Comparison of ENCODE assay signal across 13 cellular contexts in the genomic region with DNA sequence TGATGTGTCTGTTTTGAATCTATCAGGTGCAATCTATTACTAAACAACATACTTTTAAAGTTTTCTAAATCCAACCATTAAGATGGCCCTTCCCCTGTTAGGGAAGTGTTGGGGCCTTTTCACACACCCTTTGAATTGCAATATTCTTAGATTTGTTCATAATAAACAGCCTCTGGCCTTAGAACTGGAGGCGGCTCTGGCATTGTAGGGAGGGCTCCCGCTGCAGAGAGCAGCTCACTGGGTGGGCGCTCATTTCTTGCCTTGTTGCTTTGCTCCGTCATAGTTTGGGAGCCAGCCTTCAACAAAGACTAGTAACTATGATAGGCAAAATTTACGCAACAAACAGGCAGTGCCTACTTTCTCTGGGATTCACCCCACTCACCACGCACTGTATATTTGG. TPM values are rescaled to one million over a fixed set of nuclear protein-coding genes. Genes with fewer than 3 reads are reported as not detected.
DNase-seq lines count a peak whose midpoint lies in the region; ATAC-seq and TF ChIP-seq lines count a peak whose summit lies in the region.
"Had no signal": no experiment of that assay in that cellular context is flagged by ENCODE, and none has a peak within 500 bp of the region (broad histone marks: within the 10 kb centered on the region; RNA-seq: fewer than 3 reads in every experiment).

No MANE protein-coding gene starts in this region.

- H3K9me3 ChIP-seq in RWPE2 (ENCODE audit: severe bottlenecking) (no peaks in the 10 kb centered on the region), mesenchymal stem cell (ENCODE audit: control insufficient read depth, low read length) (no peaks in the 10 kb centered on the region)
- H3K9me3 ChIP-seq: esophagus muscularis mucosa had no signal

- no peak overlapping the region for H2BK120ac ChIP-seq in mesenchymal stem cell (ENCODE audit: low read depth, low read length)

- no peak overlapping the region for H2BK5ac ChIP-seq in mesenchymal stem cell (ENCODE audit: low read depth, low read length, poor library complexity, severe bottlenecking)

- peaks cover 39% of the 10 kb centered on the region for H3F3A ChIP-seq in GM23338 (replicated peaks; ENCODE audit: low read depth)

- H2BK12ac ChIP-seq in mesenchymal stem cell (ENCODE audit: low read length in 2 of 2), result no peak overlapping the region

- DNase-seq in GM23338 (ENCODE audit: low spot score) (no peak), RWPE2 (ENCODE audit: low spot score) (peak; percentile 55), mesenchymal stem cell (no peak), omental fat pad (ENCODE audit: low spot score) (no peak), Kasumi-1 (lab: John Stamatoyannopoulos, UW) (no peak)
- peak; percentile 0 for DNase-seq in stimulated activated naive CD8-positive, alpha-beta T cell treated with anti-CD3 and anti-CD28 coated beads, Interleukin-15, Interleukin-2, amounts not matched to agents 100 U/mL and 50 U/mL, for 24 hours
- DNase-seq in activated T-helper 2 cell treated with anti-CD3 and anti-CD28 coated beads, Interferon-gamma antibody, Interleukin-2, Interleukin-4, amounts not matched to agents 10 μg/mL and 5 μg/mL and 100 μg/mL, durations not matched to agents 14 hours and 24 hours and 36 hours (ENCODE audit: low spot score), result no peak
- DNase-seq: trophoblast cell had no signal

- H3K9me3 Mint-ChIP-seq in GM23338, result peaks cover 7% of the 10 kb centered on the region; the same call in 1 of the 3 replicates
- H3K9me3 Mint-ChIP-seq in activated T-helper 2 cell treated with anti-CD3 and anti-CD28 coated beads, Interferon-gamma antibody, Interleukin-2, Interleukin-4, amounts not matched to agents 10 μg/mL and 5 μg/mL and 100 μg/mL, durations not matched to agents 14 hours and 24 hours and 36 hours, result no peaks in the 10 kb centered on the region
- H3K9me3 Mint-ChIP-seq: CD8-positive, alpha-beta T cell had no signal

- intact Hi-C loops in activated T-helper 2 cell treated with anti-CD3 and anti-CD28 coated beads, Interferon-gamma antibody, Interleukin-2, Interleukin-4, amounts not matched to agents 10 μg/mL and 5 μg/mL and 100 μg/mL, durations not matched to agents 14 hours and 24 hours and 36 hours (cut with micrococcal nuclease), result no loop called here

- H3K27ac ChIP-seq in GM23338 (ENCODE audit: low read depth) (no peak overlapping the region), RWPE2 (ENCODE audit: poor library complexity, severe bottlenecking) (peak overlapping the region; percentile 93), mesenchymal stem cell (ENCODE audit: low read length, poor library complexity, severe bottlenecking) (peak overlapping the region; percentile 98)
- H3K27ac ChIP-seq: esophagus muscularis mucosa had no signal

- H3K4me1 Mint-ChIP-seq in GM23338, result peaks cover 22% of the 10 kb centered on the region
- H3K4me1 Mint-ChIP-seq in activated T-helper 2 cell treated with anti-CD3 and anti-CD28 coated beads, Interferon-gamma antibody, Interleukin-2, Interleukin-4, amounts not matched to agents 10 μg/mL and 5 μg/mL and 100 μg/mL, durations not matched to agents 14 hours and 24 hours and 36 hours (ENCODE audit: low read depth), result no peaks in the 10 kb centered on the region

- TF ChIP-seq CTCF in GM23338 (conservative IDR thresholded peaks at IDR 0.05; ENCODE audit: low read depth in 2 of 2) (no peak), RWPE2 (IDR thresholded peaks at IDR 0.05; ENCODE audit: poor library complexity, severe bottlenecking) (no peak), omental fat pad (IDR thresholded peaks at IDR 0.05) (no peak)

- H3K18ac ChIP-seq in mesenchymal stem cell (ENCODE audit: low read depth in 1 of 2, low read length in 2 of 2), result no peak overlapping the region

- no peak overlapping the region for H2AK5ac ChIP-seq in mesenchymal stem cell (ENCODE audit: low read length, severe bottlenecking)

- H3K4ac ChIP-seq in mesenchymal stem cell (ENCODE audit: low read depth in 1 of 2, low read length in 2 of 2), result no peak overlapping the region

- no peak overlapping the region for H4K8ac ChIP-seq in mesenchymal stem cell (ENCODE audit: low read length)

- no peaks in the 10 kb centered on the region for H3K79me1 ChIP-seq in mesenchymal stem cell (replicated peaks; ENCODE audit: low read length, poor library complexity, severe bottlenecking)

- H2BK15ac ChIP-seq in mesenchymal stem cell (ENCODE audit: low read depth, poor library complexity, severe bottlenecking), result no peak overlapping the region

- no peak overlapping the region for H3K27ac Mint-ChIP-seq in GM23338
- H3K27ac Mint-ChIP-seq in activated T-helper 2 cell treated with anti-CD3 and anti-CD28 coated beads, Interferon-gamma antibody, Interleukin-2, Interleukin-4, amounts not matched to agents 10 μg/mL and 5 μg/mL and 100 μg/mL, durations not matched to agents 14 hours and 24 hours and 36 hours, result no peak overlapping the region
- H3K27ac Mint-ChIP-seq: CD8-positive, alpha-beta T cell had no signal

- peaks cover 96% of the 10 kb centered on the region for H3K27me3 Mint-ChIP-seq in GM23338 (ENCODE audit: insufficient read depth, low read depth, poor library complexity)
- peaks cover 61% of the 10 kb centered on the region for H3K27me3 Mint-ChIP-seq in activated T-helper 2 cell treated with anti-CD3 and anti-CD28 coated beads, Interferon-gamma antibody, Interleukin-2, Interleukin-4, amounts not matched to agents 10 μg/mL and 5 μg/mL and 100 μg/mL, durations not matched to agents 14 hours and 24 hours and 36 hours (ENCODE audit: low read depth)

- H3K4me1 ChIP-seq in GM23338 (ENCODE audit: insufficient read depth) (peaks cover 36% of the 10 kb centered on the region), RWPE2 (ENCODE audit: insufficient read depth, poor library complexity, severe bottlenecking) (peaks cover 26% of the 10 kb centered on the region), mesenchymal stem cell (ENCODE audit: control insufficient read depth, insufficient read depth, low read depth, low read length) (peaks cover 18% of the 10 kb centered on the region)

- H3K36me3 Mint-ChIP-seq in GM23338 (ENCODE audit: low read depth), result no peaks in the 10 kb centered on the region
- H3K36me3 Mint-ChIP-seq in activated T-helper 2 cell treated with anti-CD3 and anti-CD28 coated beads, Interferon-gamma antibody, Interleukin-2, Interleukin-4, amounts not matched to agents 10 μg/mL and 5 μg/mL and 100 μg/mL, durations not matched to agents 14 hours and 24 hours and 36 hours (ENCODE audit: low read depth), result no peaks in the 10 kb centered on the region
- H3K36me3 Mint-ChIP-seq: CD8-positive, alpha-beta T cell had no signal

- no peaks in the 10 kb centered on the region for H3K9me2 ChIP-seq in GM23338 (ENCODE audit: insufficient read depth)

- no peak overlapping the region for H3K4me2 ChIP-seq in GM23338
- peak overlapping the region; percentile 27 for H3K4me2 ChIP-seq in mesenchymal stem cell (ENCODE audit: low read length, poor library complexity, severe bottlenecking)

- H3K27me3 ChIP-seq in GM23338 (ENCODE audit: insufficient read depth) (peaks cover 100% of the 10 kb centered on the region), RWPE2 (ENCODE audit: insufficient read depth, poor library complexity, severe bottlenecking) (no peaks in the 10 kb centered on the region), mesenchymal stem cell (ENCODE audit: control insufficient read depth in 1 of 2, insufficient read depth in 1 of 2, low read length in 2 of 2) (no peaks in the 10 kb centered on the region)

- H2AFZ ChIP-seq in GM23338 (no peak overlapping the region), mesenchymal stem cell (ENCODE audit: low read depth, low read length) (no peak overlapping the region)

- H3K4me3 ChIP-seq in GM23338 (no peak overlapping the region), RWPE2 (ENCODE audit: severe bottlenecking) (peak overlapping the region; percentile 33), mesenchymal stem cell (ENCODE audit: insufficient read depth in 1 of 2, low read depth in 1 of 2, low read length in 2 of 2) (peak overlapping the region; percentile 64 to 92)
- H3K4me3 ChIP-seq: esophagus muscularis mucosa, lung had no signal

- peak overlapping the region; percentile 90 for H3K9ac ChIP-seq in mesenchymal stem cell (ENCODE audit: low read length)

- WGBS in mesenchymal stem cell, result 83% methylated on average over 6 of the region's 6 CpGs

- no peak overlapping the region for H4K91ac ChIP-seq in mesenchymal stem cell (ENCODE audit: low read length)

- ATAC-seq in GM23338, result no peak
- peak; percentile 25 for ATAC-seq in RWPE2 (ENCODE audit: low read depth)
- no peak for ATAC-seq in stimulated activated naive CD8-positive, alpha-beta T cell treated with anti-CD3 and anti-CD28 coated beads, Interleukin-15, Interleukin-2, amounts not matched to agents 100 U/mL and 50 U/mL, for 24 hours
- no peak for ATAC-seq in HG03378 (IDR thresholded peaks at IDR 0.05; ENCODE audit: unreplicated experiment)
- no peak for ATAC-seq in omental fat pad (ENCODE audit: low FRiP score)
- ATAC-seq: CD8-positive, alpha-beta T cell had no signal

- no peak overlapping the region for H3K14ac ChIP-seq in mesenchymal stem cell (ENCODE audit: low read length in 2 of 2)

- H3K79me2 ChIP-seq in GM23338 (replicated peaks; ENCODE audit: insufficient read depth), result no peaks in the 10 kb centered on the region

- H3K23ac ChIP-seq in mesenchymal stem cell (ENCODE audit: low read length in 2 of 2), result no peak overlapping the region

- peaks cover 63% of the 10 kb centered on the region for H4K20me1 ChIP-seq in GM23338 (replicated peaks; ENCODE audit: insufficient read depth)

- no peak overlapping the region for H3K4me3 Mint-ChIP-seq in GM23338
- no peak overlapping the region for H3K4me3 Mint-ChIP-seq in activated T-helper 2 cell treated with anti-CD3 and anti-CD28 coated beads, Interferon-gamma antibody, Interleukin-2, Interleukin-4, amounts not matched to agents 10 μg/mL and 5 μg/mL and 100 μg/mL, durations not matched to agents 14 hours and 24 hours and 36 hours (ENCODE audit: low read depth)
- H3K4me3 Mint-ChIP-seq: CD8-positive, alpha-beta T cell had no signal

- H3K36me3 ChIP-seq in GM23338 (ENCODE audit: insufficient read depth) (no peaks in the 10 kb centered on the region), RWPE2 (ENCODE audit: low read depth) (no peaks in the 10 kb centered on the region), mesenchymal stem cell (ENCODE audit: control insufficient read depth in 1 of 2, insufficient read depth in 2 of 2, low read depth in 1 of 2, low read length in 2 of 2) (peaks cover 6 to 47% of the 10 kb centered on the region in 2 experiments)
- H3K36me3 ChIP-seq: esophagus muscularis mucosa had no signal

RNA-seq across cellular contexts. Expression of a gene that starts 4.2 kb away (rescaled TPM):
- total RNA-seq in GM23338 (2014; rRNA removed; shearing (Covaris generic)), result not detected in 2 replicates
- polyA plus RNA-seq in GM23338 (2016; fragmentation: Nextera tagmentation; extraction: Ambion mirVana), result not detected in 2 replicates
- polyA plus RNA-seq in mesenchymal stem cell (2013, experiment 1 of 2), result 6.9 TPM
- polyA plus RNA-seq in mesenchymal stem cell (2013, experiment 2 of 2), result 7.1 TPM
- 1 to 10 TPM in 2 of 4 donors, under 1 TPM in 2; 0.56 to 1.9 (median 1.2) TPM for total RNA-seq in omental fat pad
- total RNA-seq in activated T-helper 2 cell treated with anti-CD3 and anti-CD28 coated beads, Interferon-gamma antibody, Interleukin-2, Interleukin-4, amounts not matched to agents 10 μg/mL and 5 μg/mL and 100 μg/mL, durations not matched to agents 14 hours and 24 hours and 36 hours, result not detected in 2 replicates
- total RNA-seq: CD8-positive, alpha-beta T cell; esophagus muscularis mucosa had no signal

RNA-seq across cellular contexts. Expression of a gene that starts 6.7 kb away (rescaled TPM):
- not detected in 2 replicates for total RNA-seq in GM23338 (2014; rRNA removed; shearing (Covaris generic))
- not detected in 2 replicates for polyA plus RNA-seq in GM23338 (2016; fragmentation: Nextera tagmentation; extraction: Ambion mirVana)
- polyA plus RNA-seq in mesenchymal stem cell (2013, experiment 1 of 2), result 1.4 TPM
- 1.3 TPM for polyA plus RNA-seq in mesenchymal stem cell (2013, experiment 2 of 2)
- total RNA-seq in omental fat pad, result not detected
- not detected in 2 replicates for total RNA-seq in activated T-helper 2 cell treated with anti-CD3 and anti-CD28 coated beads, Interferon-gamma antibody, Interleukin-2, Interleukin-4, amounts not matched to agents 10 μg/mL and 5 μg/mL and 100 μg/mL, durations not matched to agents 14 hours and 24 hours and 36 hours
- total RNA-seq: CD8-positive, alpha-beta T cell; esophagus muscularis mucosa; lung had no signal
- polyA plus RNA-seq: lung had no signal

RNA-seq across cellular contexts. Expression of a gene that starts 13.0 kb away (rescaled TPM):
- not detected in 2 replicates for total RNA-seq in GM23338 (2014; rRNA removed; shearing (Covaris generic))
- not detected in 2 replicates for polyA plus RNA-seq in GM23338 (2016; fragmentation: Nextera tagmentation; extraction: Ambion mirVana)
- polyA plus RNA-seq in mesenchymal stem cell (2013, experiment 1 of 2), result 9.8 TPM
- 9.8 TPM for polyA plus RNA-seq in mesenchymal stem cell (2013, experiment 2 of 2)
- 1 to 10 TPM in 2 of 4 donors, under 1 TPM in 1, not detected in 1; 0.19 to 2.4 (median 1.0) TPM for total RNA-seq in omental fat pad
- not detected in 2 replicates for total RNA-seq in activated T-helper 2 cell treated with anti-CD3 and anti-CD28 coated beads, Interferon-gamma antibody, Interleukin-2, Interleukin-4, amounts not matched to agents 10 μg/mL and 5 μg/mL and 100 μg/mL, durations not matched to agents 14 hours and 24 hours and 36 hours
- total RNA-seq: CD8-positive, alpha-beta T cell had no signal

RNA-seq across cellular contexts. Expression of a gene that starts 21.5 kb away (rescaled TPM):
- not detected in 2 replicates for total RNA-seq in GM23338 (2014; rRNA removed; shearing (Covaris generic))
- not detected in 2 replicates for polyA plus RNA-seq in GM23338 (2016; fragmentation: Nextera tagmentation; extraction: Ambion mirVana)
- not detected for polyA plus RNA-seq in mesenchymal stem cell (2013, experiment 1 of 2)
- not detected for polyA plus RNA-seq in mesenchymal stem cell (2013, experiment 2 of 2)
- total RNA-seq in omental fat pad, result not detected
- not detected in 2 replicates for total RNA-seq in activated T-helper 2 cell treated with anti-CD3 and anti-CD28 coated beads, Interferon-gamma antibody, Interleukin-2, Interleukin-4, amounts not matched to agents 10 μg/mL and 5 μg/mL and 100 μg/mL, durations not matched to agents 14 hours and 24 hours and 36 hours
- total RNA-seq: CD8-positive, alpha-beta T cell; esophagus muscularis mucosa; G401; lung had no signal
- polyA plus RNA-seq: lung had no signal

RNA-seq across cellular contexts. Expression of a gene that starts 21.9 kb away (rescaled TPM):
- not detected in 2 replicates for total RNA-seq in GM23338 (2014; rRNA removed; shearing (Covaris generic))
- 0.24 TPM in 1 of 2 replicates, not detected in the other for polyA plus RNA-seq in GM23338 (2016; fragmentation: Nextera tagmentation; extraction: Ambion mirVana)
- polyA plus RNA-seq in mesenchymal stem cell (2013, experiment 1 of 2), result 3.1 TPM
- 3.2 TPM for polyA plus RNA-seq in mesenchymal stem cell (2013, experiment 2 of 2)
- 1 to 10 TPM; 4.6 to 6.1 (median 5.3) TPM for total RNA-seq in omental fat pad
- not detected in 2 replicates for total RNA-seq in activated T-helper 2 cell treated with anti-CD3 and anti-CD28 coated beads, Interferon-gamma antibody, Interleukin-2, Interleukin-4, amounts not matched to agents 10 μg/mL and 5 μg/mL and 100 μg/mL, durations not matched to agents 14 hours and 24 hours and 36 hours
- total RNA-seq: CD8-positive, alpha-beta T cell had no signal

Comparison
In these comparisons a context has a peak if more than half of its experiments do, and no peak if none do; other contexts are left out.
1. DNase-seq: peak in RWPE2 (single experiment) and stimulated activated naive CD8-positive, alpha-beta T cell treated with anti-CD3 and anti-CD28 coated beads, Interleukin-15, Interleukin-2, amounts not matched to agents 100 U/mL and 50 U/mL, for 24 hours (single experiment); none in GM23338 (single experiment), mesenchymal stem cell (single experiment), omental fat pad (single experiment), activated T-helper 2 cell treated with anti-CD3 and anti-CD28 coated beads, Interferon-gamma antibody, Interleukin-2, Interleukin-4, amounts not matched to agents 10 μg/mL and 5 μg/mL and 100 μg/mL, durations not matched to agents 14 hours and 24 hours and 36 hours (single experiment) and Kasumi-1 (0 of 2).